ENCODE assay signal across 8 cellular contexts in genomic region chr5:163505475-163506457, GRCh38. TPM values are rescaled to one million over a fixed set of nuclear protein-coding genes. Genes with fewer than 3 reads are reported as not detected.
DNase-seq lines count a peak whose midpoint lies in the region; ATAC-seq, FAIRE-seq and TF ChIP-seq lines count a peak whose summit lies in the region.

Gene MAT2B, plus strand, starts transcription at chr5:163505619. Its CDS starts 68 bp downstream, at chr5:163505687.

- peak; percentile 95 for FAIRE-seq in GM19239 (lab: Jason Lieb, UNC)

- CTCF ChIA-PET in BJ (lab: Yijun Ruan, JAX), result interaction anchor here (1.0 to 1.9 kb wide), 3 partner anchors 17 to 32 kb away, joined by 3 to 6 read pairs (median 6); no protein-coding TSS in a partner anchor
- CTCF ChIA-PET in activated CD4-positive, alpha-beta T cell treated with anti-CD3 and anti-CD28 coated beads for 36 hours (lab: Charles Lee), result interaction anchor here (0.7 to 3.5 kb wide), 3 partner anchors 44 to 63 kb away, joined by 3 to 26 read pairs (median 15); partner anchors contain the start of genes HMMR and NUDCD2

- peak; percentile 57 for TF ChIP-seq CTCF in BJ (IDR thresholded peaks at IDR 0.05; ENCODE audit: insufficient read depth, low read depth, low read length)
- peak; percentile 53 for TF ChIP-seq CTCF in choroid plexus epithelial cell (conservative IDR thresholded peaks at IDR 0.05; ENCODE audit: low read depth, low read length)

- H3K36me3 ChIP-seq in BJ (ENCODE audit: control insufficient read depth, insufficient read depth, low read length), result no peaks in the 10 kb centered on the region

- H3K4me1 Mint-ChIP-seq in activated CD4-positive, alpha-beta T cell treated with anti-CD3 and anti-CD28 coated beads for 36 hours, result peaks cover 39% of the 10 kb centered on the region

- H3K4me3 Mint-ChIP-seq in activated CD4-positive, alpha-beta T cell treated with anti-CD3 and anti-CD28 coated beads for 36 hours, result peak within 1 kb of the TSS; percentile 81

- no peaks in the 10 kb centered on the region for H3K27me3 Mint-ChIP-seq in activated CD4-positive, alpha-beta T cell treated with anti-CD3 and anti-CD28 coated beads for 36 hours

- peaks cover 9% of the 10 kb centered on the region for H3K36me3 Mint-ChIP-seq in activated CD4-positive, alpha-beta T cell treated with anti-CD3 and anti-CD28 coated beads for 36 hours (ENCODE audit: low read depth)

- intact Hi-C loops in activated CD4-positive, alpha-beta T cell treated with anti-CD3 and anti-CD28 coated beads for 36 hours (cut with DNase I, micrococcal nuclease), result loop anchor here (1.0 to 10.0 kb wide), 3 partner anchors 45 to 1961 kb away; partner anchors contain the start of genes CCNG1 (in 2 of the 2), HMMR (in 2 of the 2), NUDCD2 (in 2 of the 2) and GABRB2 (in 1 of the 2)

- DNase-seq in BJ (ENCODE audit: low read depth) (peak; percentile 43), GM19239 (ENCODE audit: insufficient read length, low spot score) (peak; percentile 72), NCI-H524 (lab: John Stamatoyannopoulos, UW) (peak; percentile 81 to 90), choroid plexus epithelial cell (ENCODE audit: low read depth) (peak; percentile 95), kidney tubule cell (ENCODE audit: low spot score) (peak; percentile 96)
- peak; percentile 98 for DNase-seq in activated CD4-positive, alpha-beta T cell treated with anti-CD3 and anti-CD28 coated beads for 36 hours
- peak; percentile 83 to 90 (median 88) for DNase-seq in stimulated activated CD4-positive, alpha-beta T cell treated with anti-CD3 and anti-CD28 coated beads, Interleukin-1b, Interleukin-23, amount 100 ng/mL, for 24 hours (ENCODE audit: low read depth in 4 of 4, low spot score in 1 of 4)

- H3K27me3 ChIP-seq in BJ (ENCODE audit: control insufficient read depth, insufficient read depth, low read length), result no peaks in the 10 kb centered on the region

- ATAC-seq in HG03457 (IDR thresholded peaks at IDR 0.05; ENCODE audit: unreplicated experiment), result peak; percentile 93
- peak; percentile 81 for ATAC-seq in activated CD4-positive, alpha-beta T cell treated with anti-CD3 and anti-CD28 coated beads for 36 hours

- POLR2A ChIA-PET in BJ (lab: Charles Lee), result interaction anchor here (0.6 kb wide), 1 partner anchor 14 kb away, joined by 7 read pairs; no protein-coding TSS in a partner anchor
- POLR2A ChIA-PET in activated CD4-positive, alpha-beta T cell treated with anti-CD3 and anti-CD28 coated beads for 36 hours (lab: Charles Lee), result interaction anchor here (0.6 to 5.1 kb wide), 5 partner anchors 45 to 66 kb away, joined by 3 to 121 read pairs (median 4); partner anchors contain the start of genes HMMR and NUDCD2

- H3K9me3 Mint-ChIP-seq in activated CD4-positive, alpha-beta T cell treated with anti-CD3 and anti-CD28 coated beads for 36 hours (ENCODE audit: low read depth), result no peaks in the 10 kb centered on the region

- H3K4me3 ChIP-seq in BJ (ENCODE audit: low read depth, low read length) (peak within 1 kb of the TSS; percentile 71), choroid plexus epithelial cell (ENCODE audit: low read depth, low read length) (peak within 1 kb of the TSS; percentile 61)

- peak within 1 kb of the TSS; percentile 98 for H3K27ac Mint-ChIP-seq in activated CD4-positive, alpha-beta T cell treated with anti-CD3 and anti-CD28 coated beads for 36 hours

RNA-seq across cellular contexts. Expression of gene MAT2B, which starts in this region (rescaled TPM):
- 23.5 and 40.3 TPM in 2 replicates for polyA plus RNA-seq in BJ (2011; rRNA removed)
- polyA minus RNA-seq in BJ (2011; rRNA and poly(A)+ RNA removed), result 16.9 and 19.7 TPM in 2 replicates
- total RNA-seq in activated CD4-positive, alpha-beta T cell treated with anti-CD3 and anti-CD28 coated beads for 36 hours, result 100 to 1,000 TPM in 1 of 2 experiments, 10 to 100 TPM in 1; 89.0 to 103 TPM

Comparison
In these comparisons a context has a peak if more than half of its experiments do, and no peak if none do; other contexts are left out.
1. Peak in every context shown above with its lines: DNase-seq, ATAC-seq and H3K4me3 ChIP-seq.
2. DNase-seq: peak in every context shown above with its lines; median percentile 98 in activated CD4-positive, alpha-beta T cell treated with anti-CD3 and anti-CD28 coated beads for 36 hours; 96 in kidney tubule cell; 95 in choroid plexus epithelial cell; 88 in stimulated activated CD4-positive, alpha-beta T cell treated with anti-CD3 and anti-CD28 coated beads, Interleukin-1b, Interleukin-23, amount 100 ng/mL, for 24 hours; 86 in NCI-H524; 72 in GM19239; 43 in BJ.